In genomic region chr17:75584358-75585175, GRCh38 we compare ENCODE assay signal across 26 cellular contexts. TPM values are rescaled to one million over a fixed set of nuclear protein-coding genes. Genes with fewer than 3 reads are reported as not detected.
"Had no signal": no experiment of that assay in that cellular context is flagged by ENCODE, and none has a peak within 500 bp of the region (broad histone marks: within the 10 kb centered on the region; RNA-seq: fewer than 3 reads in every experiment).

No MANE protein-coding gene starts in this region.

- H3K27ac ChIP-seq: ascending aorta, brain microvascular endothelial cell, dorsolateral prefrontal cortex, esophagus muscularis mucosa, parathyroid adenoma, sigmoid colon, testis had no signal

- H3K4me3 Mint-ChIP-seq: activated CD8-positive, alpha-beta T cell treated with anti-CD3 and anti-CD28 coated beads, Interleukin-2, amount 10 ng/mL, durations not matched to agents 7 days and 5 days; activated T-helper 17 cell treated with anti-CD3 and anti-CD28 coated beads, Interleukin-2, amount 50 U/mL, for 72 hours; central memory CD8-positive, alpha-beta T cell; effector memory CD8-positive, alpha-beta T cell; nephron progenitor cell; T-cell; T-helper 2 cell treated with Interferon-gamma antibody and Interleukin-4, amounts not matched to agents 5 μg/mL and 100 μg/mL, for 36 hours; type B pancreatic cell had no signal

- ATAC-seq: activated CD8-positive, alpha-beta T cell treated with anti-CD3 and anti-CD28 coated beads, Interleukin-2, amount 10 ng/mL, durations not matched to agents 7 days and 5 days; activated naive CD4-positive, alpha-beta T cell treated with anti-CD3 and anti-CD28 coated beads, Interleukin-2, amount 50 U/mL, for 72 hours; activated T-helper 17 cell treated with anti-CD3 and anti-CD28 coated beads, Interleukin-2, amount 50 U/mL, for 72 hours; effector memory CD8-positive, alpha-beta T cell; T-cell had no signal

- FAIRE-seq: colon, frontal cortex had no signal

- H3K9me3 Mint-ChIP-seq: central memory CD8-positive, alpha-beta T cell; effector memory CD8-positive, alpha-beta T cell; T-cell; T-helper 2 cell treated with Interferon-gamma antibody and Interleukin-4, amounts not matched to agents 5 μg/mL and 100 μg/mL, for 36 hours; type B pancreatic cell had no signal

- H3K9ac ChIP-seq: parathyroid adenoma had no signal

- H3K27ac Mint-ChIP-seq: activated CD8-positive, alpha-beta T cell treated with anti-CD3 and anti-CD28 coated beads, Interleukin-2, amount 10 ng/mL, durations not matched to agents 7 days and 5 days; activated naive CD4-positive, alpha-beta T cell treated with anti-CD3 and anti-CD28 coated beads, Interleukin-2, amount 50 U/mL, for 72 hours; activated T-helper 17 cell treated with anti-CD3 and anti-CD28 coated beads, Interleukin-2, amount 50 U/mL, for 72 hours; effector memory CD8-positive, alpha-beta T cell; nephron progenitor cell; T-cell; T-helper 2 cell treated with Interferon-gamma antibody and Interleukin-4, amounts not matched to agents 5 μg/mL and 100 μg/mL, for 36 hours; type B pancreatic cell had no signal

- H3K36me3 Mint-ChIP-seq: T-cell, type B pancreatic cell had no signal

- H3K4me3 ChIP-seq: ascending aorta, dorsolateral prefrontal cortex, esophagus muscularis mucosa, sigmoid colon, testis had no signal

- H3K27me3 Mint-ChIP-seq: activated T-helper 17 cell treated with anti-CD3 and anti-CD28 coated beads, Interleukin-2, amount 50 U/mL, for 72 hours; central memory CD8-positive, alpha-beta T cell; effector memory CD8-positive, alpha-beta T cell had no signal

- H3K9me3 ChIP-seq: ascending aorta, esophagus muscularis mucosa, sigmoid colon, testis had no signal

- H3K27me3 ChIP-seq: ascending aorta, testis had no signal

- DNase-seq: activated CD4-positive, alpha-beta T cell treated with anti-CD3 and anti-CD28 coated beads for 1 hour; activated CD4-positive, alpha-beta T cell treated with anti-CD3 and anti-CD28 coated beads, Interleukin-2, amount 50 U/mL, for 1 hour; activated CD8-positive, alpha-beta T cell treated with anti-CD3 and anti-CD28 coated beads, Interleukin-2, amount 10 ng/mL, durations not matched to agents 7 days and 5 days; brain microvascular endothelial cell; dorsolateral prefrontal cortex; effector memory CD8-positive, alpha-beta T cell; glutamatergic neuron; hippocampal formation; nephron progenitor cell; sigmoid colon; stimulated activated CD4-positive, alpha-beta T cell treated with anti-CD3 and anti-CD28 coated beads, Interleukin-2, amount 100 ng/mL, for 48 hours; stimulated activated CD8-positive, alpha-beta memory T cell treated with anti-CD3 and anti-CD28 coated beads, Interleukin-4, amount 100 ng/mL, for 48 hours; stimulated activated naive CD4-positive, alpha-beta T cell; T-cell; testis had no signal

- H3K36me3 ChIP-seq: ascending aorta, brain microvascular endothelial cell, esophagus muscularis mucosa, sigmoid colon had no signal

- H3K4me1 ChIP-seq: ascending aorta, parathyroid adenoma had no signal

- H2AFZ ChIP-seq: parathyroid adenoma had no signal

- H3K79me2 ChIP-seq: parathyroid adenoma had no signal

RNA-seq across cellular contexts. Expression of gene SMIM5, which starts 48.7 kb away (rescaled TPM):
- total RNA-seq: ascending aorta, pulmonary artery endothelial cell had no signal
